In genomic region chr5:159915913-159916840, GRCh38 we compare ENCODE assay signal across 7 cellular contexts. TPM values are rescaled to one million over a fixed set of nuclear protein-coding genes. Genes with fewer than 3 reads are reported as not detected.
DNase-seq lines count a peak whose midpoint lies in the region; ATAC-seq and TF ChIP-seq lines count a peak whose summit lies in the region.

Gene ADRA1B (plus strand): TSS chr5:159916482. CDS start chr5:159916906, 424 bp downstream.

- H3K9ac ChIP-seq in smooth muscle cell (ENCODE audit: low read depth): peak within 1 kb of the TSS; percentile 38

- DNase-seq in T-helper 2 cell (peak in 4 of 5 experiments; percentile 11 to 37 (median 18)), iPS-NIHi11 (ENCODE audit: low spot score) (peak; percentile 94), smooth muscle cell (lab: John Stamatoyannopoulos, UW; ENCODE audit: unreplicated experiment) (peak; percentile 49)

- H3K27me3 Mint-ChIP-seq in brain: peaks cover 25% of the 10 kb centered on the region

- no peaks in the 10 kb centered on the region for H3K79me2 ChIP-seq in smooth muscle cell (ENCODE audit: low read depth)

- peak within 1 kb of the TSS; percentile 60 for H2AFZ ChIP-seq in smooth muscle cell (ENCODE audit: low read depth)

- H3K27me3 ChIP-seq in smooth muscle cell (ENCODE audit: low read depth): peaks cover 44% of the 10 kb centered on the region

- ATAC-seq in HG03442 (IDR thresholded peaks at IDR 0.05; ENCODE audit: unreplicated experiment): peak; percentile 72
- no peak for ATAC-seq in HG02938 (IDR thresholded peaks at IDR 0.05; ENCODE audit: unreplicated experiment)

- peak; percentile 47 for TF ChIP-seq CTCF in GM12875 (IDR thresholded peaks at IDR 0.05; ENCODE audit: borderline replicate concordance, insufficient read depth, low read depth, low read length)
- peak; percentile 65 to 70 for TF ChIP-seq CTCF in brain (conservative IDR thresholded peaks at IDR 0.05)
- peak; percentile 58 for TF ChIP-seq CTCF in smooth muscle cell (IDR thresholded peaks at IDR 0.05; ENCODE audit: borderline replicate concordance, insufficient read depth, poor library complexity, severe bottlenecking)

- WGBS in smooth muscle cell (ENCODE audit: low lambda C conversion rate): 3% methylated on average over 31 of the region's 81 CpGs

- no peaks in the 10 kb centered on the region for H3K36me3 ChIP-seq in smooth muscle cell (ENCODE audit: low read depth)

- H3K9me3 ChIP-seq in smooth muscle cell (replicated peaks; ENCODE audit: low read depth): no peaks in the 10 kb centered on the region

- H3F3A ChIP-seq in smooth muscle cell (ENCODE audit: low read depth): peaks cover 7% of the 10 kb centered on the region

- H3K4me1 ChIP-seq in smooth muscle cell (ENCODE audit: low read depth): no peaks in the 10 kb centered on the region

- no peaks in the 10 kb centered on the region for H3K36me3 Mint-ChIP-seq in brain

- H3K4me3 Mint-ChIP-seq in brain: peak within 1 kb of the TSS; percentile 80 to 85 (median 81)

- H3K9me3 Mint-ChIP-seq in brain: peaks cover 0 to 5% (median 0%) of the 10 kb centered on the region in 5 experiments

- peak within 1 kb of the TSS in 4 of 5 experiments; percentile 4 to 51 (median 24) for H3K27ac Mint-ChIP-seq in brain

- no peak within 1 kb of the TSS for H3K4me3 ChIP-seq in GM12875 (ENCODE audit: low read depth, low read length)
- H3K4me3 ChIP-seq in smooth muscle cell: peak within 1 kb of the TSS; percentile 58

- H3K4me1 Mint-ChIP-seq in brain: peaks cover 49% of the 10 kb centered on the region

- H3K27ac ChIP-seq in smooth muscle cell (ENCODE audit: low read depth): no peak within 1 kb of the TSS

- H3K4me2 ChIP-seq in smooth muscle cell: peak within 1 kb of the TSS; percentile 95

- no peaks in the 10 kb centered on the region for H4K20me1 ChIP-seq in smooth muscle cell (ENCODE audit: low read depth)

RNA-seq across cellular contexts. Expression of gene ADRA1B, which starts in this region (rescaled TPM):
- polyA plus RNA-seq in brain (ENCODE audit: insufficient read depth, low read depth, low replicate concordance) (3.4 TPM), smooth muscle cell (0.34 and 1.2 TPM in 2 replicates)
- 0.09 and 0.36 TPM in 2 replicates for total RNA-seq in smooth muscle cell

Comparison
In these comparisons a context has a peak if more than half of its experiments do, and no peak if none do; other contexts are left out.
1. DNase-seq: peak in every context shown above with its lines; median percentile 94 in iPS-NIHi11; 49 in smooth muscle cell; 18 in T-helper 2 cell.